Comparison of ENCODE assay signal across 10 cellular contexts in genomic region chr5:146238973-146239372, GRCh38. TPM values are rescaled to one million over a fixed set of nuclear protein-coding genes. Genes with fewer than 3 reads are reported as not detected.
A peak's percentile ranks its signal among the peaks of the same experiment; 100 is the strongest.
DNase-seq lines count a peak whose midpoint lies in the region; ATAC-seq and TF ChIP-seq lines count a peak whose summit lies in the region.
"Had no signal": no experiment of that assay in that cellular context is flagged by ENCODE, and none has a peak within 500 bp of the region (broad histone marks: within the 10 kb centered on the region; RNA-seq: fewer than 3 reads in every experiment).

No MANE protein-coding gene starts in this region.

- no peak overlapping the region for H3K9ac ChIP-seq in PC-3 (ENCODE audit: low read length)

- no peaks in the 10 kb centered on the region for H3K27me3 ChIP-seq in PC-3 (ENCODE audit: low read length)
- H3K27me3 ChIP-seq: esophagus muscularis mucosa had no signal

- no TSS peak for BruUV-seq in PC-3 (replicated peaks; lab: Mats Ljungman, UMichigan)

- intact Hi-C loops in PC-3 (cut with micrococcal nuclease): no loop called here

- CTCF ChIA-PET in PC-3 (lab: Charles Lee): no interaction called here

- no peak overlapping the region for H3K27ac ChIP-seq in PC-3 (ENCODE audit: low read length)
- H3K27ac ChIP-seq: esophagus muscularis mucosa had no signal

- H3K79me2 ChIP-seq in PC-3 (ENCODE audit: low read length): no peaks in the 10 kb centered on the region; the same call in 1 of the 2 replicates

- H3K36me3 ChIP-seq in PC-3 (ENCODE audit: low read depth, low read length): peaks cover 34% of the 10 kb centered on the region

- DNase-seq in kidney tubule cell (ENCODE audit: low spot score) (peak; percentile 9), PC-3 (no peak), Ammon's horn (ENCODE audit: low spot score) (no peak), medulla oblongata (ENCODE audit: extremely low spot score) (no peak)
- DNase-seq: caudate nucleus, NCI-H510A treated with DMSO at 0.1 percent for 48 hours had no signal

- H3K4me3 ChIP-seq in PC-3 (ENCODE audit: low read length): no peak overlapping the region
- H3K4me3 ChIP-seq: esophagus muscularis mucosa had no signal

- H3K4me2 ChIP-seq in PC-3 (ENCODE audit: low read length): no peak overlapping the region

- H3K4me1 ChIP-seq in PC-3 (ENCODE audit: insufficient read depth, low read length): no peaks in the 10 kb centered on the region

- TF ChIP-seq CTCF in PC-3 (conservative IDR thresholded peaks at IDR 0.05; ENCODE audit: low read depth, low read length): no peak

- POLR2A ChIA-PET in PC-3 (lab: Charles Lee; ENCODE audit: unreplicated experiment): no interaction called here

- H3F3A ChIP-seq in PC-3 (ENCODE audit: low read length, unreplicated experiment): no peaks in the 10 kb centered on the region

- H4K20me1 ChIP-seq in PC-3 (ENCODE audit: low read length): no peaks in the 10 kb centered on the region

- no peaks in the 10 kb centered on the region for H3K9me2 ChIP-seq in PC-3 (replicated peaks; ENCODE audit: low read length)

- ATAC-seq in GM18868 (IDR thresholded peaks at IDR 0.05; ENCODE audit: unreplicated experiment): peak; percentile 74
- peak; percentile 83 for ATAC-seq in GM21717 (IDR thresholded peaks at IDR 0.05; ENCODE audit: unreplicated experiment)
- peak; percentile 87 for ATAC-seq in HG03432 (IDR thresholded peaks at IDR 0.05; ENCODE audit: unreplicated experiment)
- ATAC-seq in PC-3: no peak

- no peak overlapping the region for H2AFZ ChIP-seq in PC-3 (ENCODE audit: low read length)

- H3K9me3 ChIP-seq in PC-3 (ENCODE audit: low read length): no peaks in the 10 kb centered on the region
- H3K9me3 ChIP-seq: esophagus muscularis mucosa had no signal

RNA-seq across cellular contexts. Expression of gene RBM27, which starts 35.6 kb away (rescaled TPM):
- 18.8 and 21.4 TPM in 2 replicates for total RNA-seq in PC-3 (2014; rRNA removed)

RNA-seq across cellular contexts. Expression of gene LARS1, which starts 56.5 kb away (rescaled TPM):
- total RNA-seq in PC-3 (2014; rRNA removed): 92.0 and 102 TPM in 2 replicates
